Comparison of ENCODE assay signal across 8 cellular contexts in the genomic region with DNA sequence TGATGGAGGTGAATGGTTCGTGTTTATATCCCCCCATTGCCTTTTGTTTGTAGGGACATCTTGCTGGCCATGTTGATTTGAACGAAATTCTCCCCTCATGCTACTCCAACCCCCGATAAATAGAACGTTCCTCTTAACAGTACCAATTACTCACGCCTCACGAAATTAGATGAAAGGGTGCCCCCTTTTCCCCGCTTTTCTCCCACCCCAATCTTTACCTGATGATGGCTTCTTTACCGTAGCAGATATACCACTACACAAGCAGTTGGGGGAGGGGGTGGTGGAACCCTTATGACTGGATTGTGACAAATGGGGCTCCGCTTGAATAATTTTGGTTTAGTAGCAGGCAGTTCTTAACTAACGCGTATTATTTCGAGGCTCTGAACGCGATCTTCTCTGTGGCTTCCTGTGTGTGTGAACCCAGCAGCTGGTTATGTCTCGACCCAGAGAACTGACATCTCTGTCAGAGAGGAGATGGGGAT. TPM values are rescaled to one million over a fixed set of nuclear protein-coding genes. Genes with fewer than 3 reads are reported as not detected.
DNase-seq lines count a peak whose midpoint lies in the region; ATAC-seq lines count a peak whose summit lies in the region.

No MANE protein-coding gene starts in this region.

- no peaks in the 10 kb centered on the region for H3K9me3 ChIP-seq in iPS DF 6.9 (ENCODE audit: control insufficient read depth, insufficient read depth, low read length)
- no peaks in the 10 kb centered on the region for H3K9me3 ChIP-seq in skeletal muscle satellite cell (replicated peaks; ENCODE audit: low read length)

- peak; percentile 49 for ATAC-seq in GM19035 (IDR thresholded peaks at IDR 0.05; ENCODE audit: unreplicated experiment)
- ATAC-seq in T-cell (replicated peaks in 1 of 4), result peak; percentile 34 to 56 (median 40)
- no peak for ATAC-seq in HG03025 (IDR thresholded peaks at IDR 0.05; ENCODE audit: low FRiP score, unreplicated experiment)

- H3K27me3 ChIP-seq in ACC112 (ENCODE audit: insufficient read depth, low read length) (no peaks in the 10 kb centered on the region), iPS DF 6.9 (ENCODE audit: control insufficient read depth, insufficient read depth, low read length) (no peaks in the 10 kb centered on the region), skeletal muscle satellite cell (ENCODE audit: control insufficient read depth, insufficient read depth, low read length) (no peaks in the 10 kb centered on the region)

- H3K4me1 ChIP-seq in ACC112 (ENCODE audit: control insufficient read depth, insufficient read depth, low read length, unreplicated experiment) (peaks cover 18% of the 10 kb centered on the region), iPS DF 6.9 (ENCODE audit: control insufficient read depth, insufficient read depth, low read length) (no peaks in the 10 kb centered on the region), skeletal muscle satellite cell (ENCODE audit: control insufficient read depth, insufficient read depth, low read length) (peaks cover 22% of the 10 kb centered on the region)

- H3K36me3 Mint-ChIP-seq in T-cell, result no peaks in the 10 kb centered on the region

- H3K4me3 ChIP-seq in ACC112 (ENCODE audit: low read depth, low read length), result peak overlapping the region; percentile 77
- H3K4me3 ChIP-seq in iPS DF 6.9 (ENCODE audit: low read length), result peak overlapping the region; percentile 94; the same call in 1 of the 2 replicates
- H3K4me3 ChIP-seq in skeletal muscle satellite cell (ENCODE audit: low read length), result peak overlapping the region; percentile 78

- peak overlapping the region; percentile 89 to 95 for H3K27ac Mint-ChIP-seq in T-cell

- peak overlapping the region; percentile 91 to 96 (median 95) for H3K4me3 Mint-ChIP-seq in T-cell

- no peaks in the 10 kb centered on the region for H3K9me3 Mint-ChIP-seq in T-cell

- CTCF ChIA-PET in T-cell (lab: Charles Lee), result interaction anchor here (1.0 to 1.6 kb wide), 2 partner anchors 76 to 99 kb away, joined by 3 read pairs; no protein-coding TSS in a partner anchor

- H2AFZ ChIP-seq in ACC112 (ENCODE audit: low read length, unreplicated experiment), result peak overlapping the region; percentile 75

- H3K27me3 Mint-ChIP-seq in T-cell, result peaks cover 0 to 4% of the 10 kb centered on the region in 2 donors

- WGBS in iPS DF 6.9 (ENCODE audit: insufficient coverage, insufficient read length), result no CpG with 5 or more reads among the region's 15 CpGs

- peak overlapping the region; percentile 94 for H3K4me2 ChIP-seq in skeletal muscle satellite cell (ENCODE audit: low read length)

- peak overlapping the region; percentile 97 for H3K9ac ChIP-seq in skeletal muscle satellite cell (ENCODE audit: low read depth, low read length)

- H3K27ac ChIP-seq in ACC112 (ENCODE audit: low read depth, low read length) (peak overlapping the region; percentile 54; the same call in 1 of the 2 replicates), angular gyrus (ENCODE audit: low read depth, low read length) (peak overlapping the region; percentile 43), iPS DF 6.9 (ENCODE audit: low read length) (no peak overlapping the region)

- H3K36me3 ChIP-seq in ACC112 (ENCODE audit: insufficient read depth, low read length), result no peaks in the 10 kb centered on the region
- no peaks in the 10 kb centered on the region for H3K36me3 ChIP-seq in iPS DF 6.9 (ENCODE audit: control insufficient read depth, insufficient read depth, low read length)
- H3K36me3 ChIP-seq in skeletal muscle satellite cell (ENCODE audit: insufficient read depth, low read length), result no peaks in the 10 kb centered on the region

- POLR2A ChIA-PET in T-cell (lab: Charles Lee), result interaction anchor here in 1 of 2 donors (0.9 kb wide), 1 partner anchor 53 kb away, joined by 3 read pairs; no protein-coding TSS in a partner anchor

- DNase-seq in HT-29 (ENCODE audit: low spot score), result peak; percentile 64
- DNase-seq in T-cell, result peak; percentile 13 to 72 (median 58)
- no peak for DNase-seq in iPS DF 6.9 (ENCODE audit: low read depth, low spot score)

- peaks cover 49 to 55% (median 53%) of the 10 kb centered on the region in 3 donors for H3K4me1 Mint-ChIP-seq in T-cell

- H3K79me2 ChIP-seq in ACC112 (ENCODE audit: control insufficient read depth, insufficient read depth, low read length, unreplicated experiment), result peaks cover 60% of the 10 kb centered on the region

RNA-seq across cellular contexts. Expression of gene PIAS1, which starts 1.1 kb away (rescaled TPM):
- total RNA-seq in HT-29 (2014; rRNA removed; shearing (Covaris generic)), result 24.8 and 42.1 TPM in 2 replicates
- total RNA-seq in T-cell, result 10 to 100 TPM; 63.7 to 96.5 (median 70.3) TPM
- 13.1 and 14.2 TPM in 2 replicates for total RNA-seq in skeletal muscle satellite cell (2012; rRNA removed)
